ENCODE assay signal across 8 cellular contexts in the genomic region with DNA sequence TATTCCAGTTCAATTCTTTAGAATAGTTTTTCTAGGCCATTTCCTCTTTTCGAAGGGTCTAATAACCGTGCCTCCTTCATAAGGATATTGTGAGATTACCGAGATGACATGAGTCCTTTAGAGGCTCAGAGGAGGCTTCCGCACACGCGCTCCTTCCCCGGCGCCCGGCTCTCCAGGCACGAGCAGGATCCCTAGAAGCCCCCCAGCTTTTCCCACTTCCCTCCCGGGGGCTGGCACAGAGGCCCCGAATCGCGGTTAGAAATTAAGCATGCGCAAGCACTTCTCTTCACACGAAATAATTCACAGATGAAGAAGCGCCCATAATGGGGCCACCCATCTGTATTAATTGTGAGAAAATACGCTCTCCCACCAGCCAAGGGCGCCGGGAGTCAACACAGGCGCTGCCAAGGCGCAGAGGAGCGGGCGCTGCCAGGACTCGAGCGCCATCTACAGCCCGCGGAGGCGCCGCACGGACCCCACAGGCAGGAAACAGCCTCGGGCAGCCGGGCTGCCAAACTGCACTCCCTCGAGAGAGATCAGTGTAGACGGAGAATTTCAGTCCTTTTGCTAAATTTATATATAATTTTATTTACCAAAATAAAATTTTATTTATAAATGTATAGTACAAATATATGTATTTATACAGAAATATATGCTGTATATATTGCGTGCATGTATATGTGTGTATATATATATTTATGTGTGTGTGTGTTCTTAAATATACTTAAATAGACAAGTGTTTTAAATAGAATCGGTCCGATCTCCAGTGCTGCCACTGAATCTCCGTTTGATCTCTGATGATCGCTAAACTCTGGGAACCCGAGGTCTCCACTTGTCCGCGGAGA.
A peak's percentile ranks its signal among the peaks of the same experiment; 100 is the strongest.
DNase-seq lines count a peak whose midpoint lies in the region; ATAC-seq and TF ChIP-seq lines count a peak whose summit lies in the region.

No MANE protein-coding gene starts in this region.

- H3K23ac ChIP-seq in neuronal stem cell (ENCODE audit: low read depth, low read length, poor library complexity): no peak overlapping the region

- WGBS in neuronal stem cell (ENCODE audit: extremely low coverage in 2 of 2, insufficient read length in 2 of 2, insufficient replicate concordance in 1 of 2), 2 donors: no CpG with 5 or more reads among the region's 43 CpGs
- WGBS in suprapubic skin: 40% methylated on average over 43 of the region's 43 CpGs

- H3K4me3 ChIP-seq in OCI-LY7 (ENCODE audit: low read depth, low read length, poor library complexity, severe bottlenecking): no peak overlapping the region
- H3K4me3 ChIP-seq in fibroblast of the aortic adventitia (ENCODE audit: low read depth, low read length): no peak overlapping the region
- no peak overlapping the region for H3K4me3 ChIP-seq in neuronal stem cell (ENCODE audit: low read length in 2 of 2)
- peak overlapping the region; percentile 20 for H3K4me3 ChIP-seq in suprapubic skin

- no TSS peak for BruUV-seq in OCI-LY7 (replicated peaks; lab: Mats Ljungman, UMichigan)

- H4K91ac ChIP-seq in neuronal stem cell (ENCODE audit: low read depth, low read length, poor library complexity): no peak overlapping the region

- no peak for TF ChIP-seq EP300 in suprapubic skin (IDR thresholded peaks at IDR 0.05)

- no peak overlapping the region for H3K4ac ChIP-seq in neuronal stem cell (ENCODE audit: low read length)

- H4K8ac ChIP-seq in neuronal stem cell (ENCODE audit: low read depth, low read length): no peak overlapping the region

- H3K4me2 ChIP-seq in OCI-LY7 (ENCODE audit: low read length) (no peak overlapping the region), neuronal stem cell (ENCODE audit: insufficient read depth, low read length, poor library complexity, severe bottlenecking) (no peak overlapping the region)

- POLR2A ChIA-PET in OCI-LY7 (lab: Charles Lee): no interaction called here

- no peak overlapping the region for H3K27ac ChIP-seq in OCI-LY7 (ENCODE audit: low read depth, low read length, poor library complexity, severe bottlenecking)
- H3K27ac ChIP-seq in neuronal stem cell (replicated peaks; ENCODE audit: low read length): no peak overlapping the region
- H3K27ac ChIP-seq in suprapubic skin: no peak overlapping the region

- TF ChIP-seq CTCF in OCI-LY7 (conservative IDR thresholded peaks at IDR 0.05; ENCODE audit: low read length) (peak; percentile 79), fibroblast of the aortic adventitia (IDR thresholded peaks at IDR 0.05; ENCODE audit: insufficient read depth, low read length) (peak; percentile 91), suprapubic skin (IDR thresholded peaks at IDR 0.05) (peak; percentile 56 to 91)

- H3K27me3 ChIP-seq in neuronal stem cell (ENCODE audit: control insufficient read depth in 3 of 3, insufficient read depth in 3 of 3, low read depth in 1 of 3, low read length in 3 of 3): no peaks in the 10 kb centered on the region
- H3K27me3 ChIP-seq in suprapubic skin: no peaks in the 10 kb centered on the region

- no peaks in the 10 kb centered on the region for H4K20me1 ChIP-seq in OCI-LY7 (ENCODE audit: insufficient read depth, low read length)

- CTCF ChIA-PET in OCI-LY7 (lab: Charles Lee; ENCODE audit: unreplicated experiment): no interaction called here

- H3K4me1 ChIP-seq in OCI-LY7 (ENCODE audit: insufficient read depth, low read length, poor library complexity, severe bottlenecking): no peaks in the 10 kb centered on the region
- H3K4me1 ChIP-seq in neuronal stem cell (ENCODE audit: control insufficient read depth in 2 of 2, insufficient read depth in 1 of 2, low read depth in 1 of 2, low read length in 2 of 2): peaks cover 2% of the 10 kb centered on the region in 2 donors
- H3K4me1 ChIP-seq in suprapubic skin: peaks cover 7% of the 10 kb centered on the region

- peak; percentile 7 for DNase-seq in DMS114 treated with DMSO at 0.1 percent for 48 hours (lab: John Stamatoyannopoulos, UW; ENCODE audit: unreplicated experiment)
- DNase-seq in OCI-LY7 (ENCODE audit: low spot score): peak; percentile 54
- peak; percentile 22 to 33 for DNase-seq in activated T-helper 1 cell treated with anti-CD3 and anti-CD28 coated beads, Interleukin-2, amount 50 U/mL, for 16 hours (ENCODE audit: low read depth in 1 of 2, low spot score in 1 of 2)
- DNase-seq in fibroblast of the aortic adventitia (ENCODE audit: low read depth): peak; percentile 70
- peak; percentile 58 for DNase-seq in neuronal stem cell (ENCODE audit: low spot score)
- DNase-seq in suprapubic skin (ENCODE audit: low spot score in 2 of 2): no peak
- no peak for DNase-seq in NCI-H2196 treated with DMSO at 0.1 percent for 48 hours (lab: John Stamatoyannopoulos, UW; ENCODE audit: unreplicated experiment)

- no peaks in the 10 kb centered on the region for H3K79me2 ChIP-seq in OCI-LY7 (ENCODE audit: insufficient read depth, low read depth, low read length)

- H2AFZ ChIP-seq in OCI-LY7 (ENCODE audit: low read length) (no peak overlapping the region), neuronal stem cell (ENCODE audit: low read length) (peak overlapping the region; percentile 53)

- H3K36me3 ChIP-seq in OCI-LY7 (ENCODE audit: insufficient read depth, low read length) (no peaks in the 10 kb centered on the region), neuronal stem cell (replicated peaks in 1 of 2; ENCODE audit: control insufficient read depth in 2 of 2, insufficient read depth in 2 of 2, low read length in 2 of 2) (no peaks in the 10 kb centered on the region), suprapubic skin (no peaks in the 10 kb centered on the region)

- intact Hi-C loops in OCI-LY7 (cut with micrococcal nuclease; ENCODE audit: unreplicated experiment): loop anchor here (2.0 kb wide), 1 partner anchor 765 kb away; no protein-coding TSS in a partner anchor

- no peak overlapping the region for H3K18ac ChIP-seq in neuronal stem cell (ENCODE audit: low read length)

- H3K9me2 ChIP-seq in OCI-LY7 (ENCODE audit: insufficient read depth, low read length): no peaks in the 10 kb centered on the region

- H3K9me3 ChIP-seq in OCI-LY7 (ENCODE audit: low read length): no peaks in the 10 kb centered on the region
- H3K9me3 ChIP-seq in neuronal stem cell (replicated peaks in 1 of 2; ENCODE audit: control insufficient read depth in 2 of 2, insufficient read depth in 1 of 2, low read depth in 1 of 2, low read length in 2 of 2): no peaks in the 10 kb centered on the region
- H3K9me3 ChIP-seq in suprapubic skin: no peaks in the 10 kb centered on the region

- H2BK120ac ChIP-seq in neuronal stem cell (ENCODE audit: low read depth, low read length): no peak overlapping the region

- no peak overlapping the region for H3K9ac ChIP-seq in neuronal stem cell (ENCODE audit: low read depth, low read length, poor library complexity)

- H3K79me1 ChIP-seq in neuronal stem cell (ENCODE audit: low read depth, low read length): no peaks in the 10 kb centered on the region

- H3K14ac ChIP-seq in neuronal stem cell (ENCODE audit: low read length): no peak overlapping the region

- no peak overlapping the region for H2BK12ac ChIP-seq in neuronal stem cell (ENCODE audit: low read length)

- no peak overlapping the region for H2AK5ac ChIP-seq in neuronal stem cell (ENCODE audit: low read depth, low read length)

- H2BK15ac ChIP-seq in neuronal stem cell (ENCODE audit: low read length): no peak overlapping the region

- TF ChIP-seq POLR2A in suprapubic skin (IDR thresholded peaks at IDR 0.05): no peak

- ATAC-seq in HG02678 (IDR thresholded peaks at IDR 0.05; ENCODE audit: unreplicated experiment): peak; percentile 81

- H2BK5ac ChIP-seq in neuronal stem cell (ENCODE audit: low read length): no peak overlapping the region

Comparison
In these comparisons a context has a peak if more than half of its experiments do, and no peak if none do; other contexts are left out.
1. DNase-seq: peak in DMS114 treated with DMSO at 0.1 percent for 48 hours (single experiment), OCI-LY7 (single experiment), activated T-helper 1 cell treated with anti-CD3 and anti-CD28 coated beads, Interleukin-2, amount 50 U/mL, for 16 hours (2 of 2), fibroblast of the aortic adventitia (single experiment) and neuronal stem cell (single experiment); none in suprapubic skin (0 of 2) and NCI-H2196 treated with DMSO at 0.1 percent for 48 hours (single experiment).
2. Peak in every context shown above with its lines, with median percentiles within 50 percentile points of each other: CTCF ChIP-seq.